In the genomic region with DNA sequence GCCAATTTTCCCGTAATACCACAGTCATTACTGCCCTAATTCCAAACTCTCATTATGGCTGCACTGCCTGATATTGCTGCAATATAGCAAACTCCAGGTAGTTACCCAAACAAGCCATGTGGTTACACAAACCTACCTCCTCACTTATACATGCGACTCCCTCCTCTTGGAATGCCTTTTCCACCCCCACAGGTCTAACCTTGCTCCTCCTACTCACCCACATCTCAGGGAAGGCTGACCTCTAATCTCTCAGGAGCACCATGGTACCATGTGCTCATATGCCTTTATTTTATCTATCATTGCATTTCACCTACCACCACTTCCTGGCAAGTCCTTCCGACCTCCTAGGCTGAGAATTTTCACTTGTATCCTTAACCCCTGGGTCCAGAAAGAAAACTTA, we compare ENCODE assay signal across 21 cellular contexts. TPM values are rescaled to one million over a fixed set of nuclear protein-coding genes. Genes with fewer than 3 reads are reported as not detected.
DNase-seq lines count a peak whose midpoint lies in the region; ATAC-seq and TF ChIP-seq lines count a peak whose summit lies in the region.
"Had no signal": no experiment of that assay in that cellular context is flagged by ENCODE, and none has a peak within 500 bp of the region (broad histone marks: within the 10 kb centered on the region; RNA-seq: fewer than 3 reads in every experiment).

No MANE protein-coding gene starts in this region.

- H3K27ac ChIP-seq in Panc1 (ENCODE audit: low read length) (no peak overlapping the region), right cardiac atrium (ENCODE audit: low read length) (peak overlapping the region; percentile 60), sigmoid colon (peak overlapping the region; percentile 95 to 99 (median 96)), breast epithelium (no peak overlapping the region)
- H3K27ac ChIP-seq: C4-2B, hepatocyte had no signal

- ATAC-seq in Panc1 (no peak), right cardiac atrium (no peak), HG03520 (IDR thresholded peaks at IDR 0.05; ENCODE audit: unreplicated experiment) (no peak)
- ATAC-seq: activated T-cell treated with anti-CD3 and anti-CD28 coated beads, Interleukin-2, amount 50 U/mL, for 72 hours had no signal

- CTCF ChIA-PET in Panc1 (lab: Charles Lee) = no interaction called here

- H3K4me1 ChIP-seq in Panc1 (ENCODE audit: control insufficient read depth, insufficient read depth, low read length) (peaks cover 15% of the 10 kb centered on the region), right cardiac atrium (ENCODE audit: control insufficient read depth, insufficient read depth, low read length) (peaks cover 4% of the 10 kb centered on the region), sigmoid colon (peaks cover 0 to 68% (median 49%) of the 10 kb centered on the region in 4 donors), breast epithelium (peaks cover 0 to 6% of the 10 kb centered on the region in 2 donors)

- no peak for TF ChIP-seq EP300 in sigmoid colon (IDR thresholded peaks at IDR 0.05)

- H3K27me3 ChIP-seq in H7 (ENCODE audit: control insufficient read depth, insufficient read depth, low read length) (no peaks in the 10 kb centered on the region), Panc1 (ENCODE audit: control insufficient read depth, insufficient read depth, low read length) (no peaks in the 10 kb centered on the region), right cardiac atrium (ENCODE audit: control insufficient read depth, insufficient read depth) (no peaks in the 10 kb centered on the region), sigmoid colon (no peaks in the 10 kb centered on the region), breast epithelium (no peaks in the 10 kb centered on the region)
- H3K27me3 ChIP-seq: hepatocyte had no signal

- POLR2A ChIA-PET in Panc1 (lab: Charles Lee) = no interaction called here

- TF ChIP-seq CTCF in Panc1 (IDR thresholded peaks at IDR 0.05) (no peak), sigmoid colon (IDR thresholded peaks at IDR 0.05) (no peak), breast epithelium (IDR thresholded peaks at IDR 0.05) (no peak)

- TSS peak; percentile 62 for BruUV-seq in Panc1 (replicated peaks; lab: Mats Ljungman, UMichigan)

- H3K9me3 ChIP-seq in Panc1 (ENCODE audit: control insufficient read depth, insufficient read depth, low read depth, low read length) = no peaks in the 10 kb centered on the region
- H3K9me3 ChIP-seq in right cardiac atrium (ENCODE audit: control insufficient read depth, low read length) = no peaks in the 10 kb centered on the region
- H3K9me3 ChIP-seq in sigmoid colon = no peaks in the 10 kb centered on the region
- no peaks in the 10 kb centered on the region for H3K9me3 ChIP-seq in breast epithelium

- TF ChIP-seq POLR2A in sigmoid colon (IDR thresholded peaks at IDR 0.05) (no peak), breast epithelium (IDR thresholded peaks at IDR 0.05) (no peak)

- intact Hi-C loops in Panc1 (cut with micrococcal nuclease; ENCODE audit: unreplicated experiment) (no loop called here), right cardiac atrium (cut with DNase I) (no loop called here), sigmoid colon (cut with DNase I) (no loop called here), breast epithelium (cut with DNase I; ENCODE audit: low total_unique reads) (no loop called here)

- in situ Hi-C loops in Panc1 (cut with HindIII; ENCODE audit: low pct_unique_long_range_greater_than_20kb, low sequenced_read_pairs) = no loop called here

- H3K4me3 ChIP-seq in H7 (ENCODE audit: insufficient read depth, low read depth, low read length) = peak overlapping the region; percentile 77
- no peak overlapping the region for H3K4me3 ChIP-seq in Panc1 (ENCODE audit: low read depth in 2 of 2, low read length in 2 of 2)
- H3K4me3 ChIP-seq in right cardiac atrium (ENCODE audit: low read length) = no peak overlapping the region
- H3K4me3 ChIP-seq in sigmoid colon = peak overlapping the region in 1 of 4 donors; percentile 96
- no peak overlapping the region for H3K4me3 ChIP-seq in breast epithelium
- H3K4me3 ChIP-seq: hepatocyte had no signal

- peak; percentile 67 for DNase-seq in H7
- DNase-seq in Panc1 (ENCODE audit: low read depth, low spot score) = no peak
- no peak for DNase-seq in right cardiac atrium
- no peak for DNase-seq in sigmoid colon
- no peak for DNase-seq in HPDE6-E6E7 (ENCODE audit: extremely low spot score)
- DNase-seq in breast epithelium (ENCODE audit: low spot score in 2 of 2) = no peak
- DNase-seq: activated CD4-positive, alpha-beta T cell treated with anti-CD3 and anti-CD28 coated beads for 48 hours; activated naive CD4-positive, alpha-beta T cell treated with anti-CD3 and anti-CD28 coated beads, Interleukin-2, amount 10 ng/mL, durations not matched to agents 7 days and 5 days; activated T-cell treated with anti-CD3 and anti-CD28 coated beads, Interleukin-2, amount 50 U/mL, for 72 hours; HFFc6; NCI-H1105; NCI-H2081 treated with DMSO at 0.1 percent for 48 hours; NCI-H446; OCI-M1; SHP77 treated with DMSO at 0.1 percent for 48 hours; stimulated activated CD4-positive, alpha-beta T cell treated with anti-CD3 and anti-CD28 coated beads, Interleukin-4, amount 100 ng/mL, for 24 hours had no signal

- 60% methylated on average over 3 of the region's 3 CpGs for WGBS in right cardiac atrium
- 45 to 63% methylated on average over 3 of the region's 3 CpGs for WGBS in sigmoid colon, 2 donors

- H3K36me3 ChIP-seq in H7 (replicated peaks; ENCODE audit: control insufficient read depth, insufficient read depth, low read length) (peaks cover 3% of the 10 kb centered on the region; the same call in 1 of the 2 replicates), Panc1 (ENCODE audit: control insufficient read depth, insufficient read depth, low read length) (no peaks in the 10 kb centered on the region), sigmoid colon (no peaks in the 10 kb centered on the region), breast epithelium (no peaks in the 10 kb centered on the region)

RNA-seq across cellular contexts. Expression of gene RBPMS2, which starts 2.9 kb away (rescaled TPM):
- 8.5 and 9.4 TPM in 2 replicates for total RNA-seq in H7 (2014; rRNA removed; shearing (Covaris generic))
- total RNA-seq in Panc1 (2021; ENCODE audit: unreplicated experiment) (33.7 TPM), right cardiac atrium (100 to 1,000 TPM; 380 to 503 (median 388) TPM), sigmoid colon (10 to 100 TPM; 22.1 to 58.2 (median 23.6) TPM), breast epithelium (1 to 10 TPM in 1 of 3 donors, under 1 TPM in 1, not detected in 1; 0.66 to 1.9 TPM)
- 29.8 TPM for polyA plus RNA-seq in Panc1 (2012; ENCODE audit: insufficient read length)
- polyA plus RNA-seq in right cardiac atrium (392 TPM), sigmoid colon (1 to 10 TPM in 2 of 3 donors, under 1 TPM in 1; 0.69 to 7.3 (median 4.8) TPM)
- total RNA-seq: fibroblast of villous mesenchyme, myocyte had no signal

RNA-seq across cellular contexts. Expression of gene PIF1, which starts 53.0 kb away (rescaled TPM):
- total RNA-seq in H7 (2014; rRNA removed; shearing (Covaris generic)) = 100 and 124 TPM in 2 replicates
- total RNA-seq in Panc1 (2021; ENCODE audit: unreplicated experiment) (38.6 TPM), right cardiac atrium (1 to 10 TPM in 1 of 4 donors, under 1 TPM in 3; 0.25 to 1.1 (median 0.62) TPM), sigmoid colon (1 to 10 TPM; 1.2 to 6.9 (median 2.5) TPM), breast epithelium (1 to 10 TPM in 1 of 3 donors, under 1 TPM in 2; 0.44 to 1.3 (median 0.66) TPM)
- 12.6 TPM for polyA plus RNA-seq in Panc1 (2012; ENCODE audit: insufficient read length)
- polyA plus RNA-seq in right cardiac atrium (0.86 TPM), sigmoid colon (10 to 100 TPM in 1 of 3 donors, 1 to 10 TPM in 1, under 1 TPM in 1; 0.69 to 12.9 (median 2.4) TPM)

Comparison
In these comparisons a context has a peak if more than half of its experiments do, and no peak if none do; other contexts are left out.
1. H3K27ac ChIP-seq: peak in right cardiac atrium (single experiment) and sigmoid colon (4 of 4); none in Panc1 (single experiment) and breast epithelium (0 of 2).
2. RNA of gene RBPMS2, which starts 2.9 kb away (total RNA-seq): 380 to 503 TPM in right cardiac atrium; 33.7 TPM in Panc1 (single experiment), 22.1 to 58.2 TPM in sigmoid colon, 8.5 to 9.4 TPM in H7 and 0.66 to 1.9 TPM in breast epithelium; every median in the first group is over 4 times any median in the second.